Comparison of ENCODE assay signal across 29 cellular contexts in the genomic region with DNA sequence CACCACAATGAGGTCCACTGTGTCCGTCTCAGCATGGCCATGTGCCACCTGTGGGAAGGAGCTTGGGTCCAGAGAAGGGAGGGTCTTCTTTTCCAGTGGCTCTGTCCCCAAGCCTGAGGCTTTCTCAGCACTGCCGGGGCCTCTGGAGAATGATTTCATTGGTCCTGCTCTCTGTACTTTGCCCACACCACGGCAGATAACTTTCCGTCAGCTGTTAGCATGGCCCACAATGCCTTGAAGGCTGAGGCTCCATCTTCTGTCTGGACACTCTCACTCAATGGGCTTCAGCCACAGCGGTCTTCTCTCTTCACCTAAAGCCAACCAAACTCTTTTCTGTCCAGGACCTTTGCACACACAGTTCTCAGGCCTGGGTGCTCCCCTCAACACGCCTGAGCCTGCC.
"Had no signal": no experiment of that assay in that cellular context is flagged by ENCODE, and none has a peak within 500 bp of the region (broad histone marks: within the 10 kb centered on the region; RNA-seq: fewer than 3 reads in every experiment).

No MANE protein-coding gene starts in this region.

- H3K4me3 Mint-ChIP-seq: immature natural killer cell; naive thymus-derived CD8-positive, alpha-beta T cell; nephron; neural crest cell; stimulated activated memory B cell treated with anti-CD40 and anti-IgM and Interleukin-4, amounts not matched to agents 10 μg/mL and 1 μg/mL and 100 μg/mL, for 72 hours had no signal

- ATAC-seq: heart left ventricle; left colon; mucosa of descending colon; naive thymus-derived CD8-positive, alpha-beta T cell; stimulated activated memory B cell treated with anti-CD40 and anti-IgM and Interleukin-4, amounts not matched to agents 10 μg/mL and 1 μg/mL and 100 μg/mL, for 72 hours; upper lobe of right lung had no signal

- H3K27me3 Mint-ChIP-seq: stimulated activated memory B cell treated with anti-CD40 and anti-IgM and Interleukin-4, amounts not matched to agents 10 μg/mL and 1 μg/mL and 100 μg/mL, for 72 hours had no signal

- H3K4me1 ChIP-seq: upper lobe of right lung had no signal

- FAIRE-seq: islet of Langerhans, kidney had no signal

- H3K4me1 Mint-ChIP-seq: immature natural killer cell; naive thymus-derived CD8-positive, alpha-beta T cell; stimulated activated memory B cell treated with anti-CD40 and anti-IgM and Interleukin-4, amounts not matched to agents 10 μg/mL and 1 μg/mL and 100 μg/mL, for 72 hours had no signal

- H3K36me3 ChIP-seq: heart left ventricle, left ventricle myocardium inferior, right atrium auricular region, right lobe of liver, suprapubic skin, thoracic aorta, tibial artery, upper lobe of right lung had no signal

- H3K27me3 ChIP-seq: heart left ventricle, right atrium auricular region, right lobe of liver, suprapubic skin, tibial artery, upper lobe of right lung had no signal

- H3K4me3 ChIP-seq: heart left ventricle, left ventricle myocardium inferior, lung, mucosa of descending colon, right atrium auricular region, right lobe of liver, smooth muscle cell, suprapubic skin, thoracic aorta, tibial artery, upper lobe of right lung had no signal

- H3K36me3 Mint-ChIP-seq: immature natural killer cell; naive thymus-derived CD8-positive, alpha-beta T cell; stimulated activated memory B cell treated with anti-CD40 and anti-IgM and Interleukin-4, amounts not matched to agents 10 μg/mL and 1 μg/mL and 100 μg/mL, for 72 hours had no signal

- DNase-seq: heart left ventricle; hypothalamus; immature natural killer cell; kidney; left colon; left ventricle myocardium inferior; midbrain; mucosa of descending colon; naive thymus-derived CD8-positive, alpha-beta T cell; nucleus accumbens; right lobe of liver; stimulated activated CD4-positive, alpha-beta T cell treated with anti-CD3 and anti-CD28 coated beads, Interleukin-1b, Interleukin-23, amount 100 ng/mL, for 48 hours; stimulated activated CD4-positive, alpha-beta T cell treated with anti-CD3 and anti-CD28 coated beads, Interleukin-2, amount 100 ng/mL, for 48 hours; stimulated activated CD4-positive, alpha-beta T cell treated with anti-CD3 and anti-CD28 coated beads, Interleukin-4, amount 100 ng/mL, for 4 hours; stimulated activated CD8-positive, alpha-beta memory T cell treated with anti-CD3 and anti-CD28 coated beads, Interleukin-4, amount 100 ng/mL, for 48 hours; stimulated activated naive CD4-positive, alpha-beta T cell treated with Interleukin-2 at 50 U/mL for 16 hours; tibial artery; trophoblast cell; upper lobe of right lung had no signal

- H3K4me2 ChIP-seq: smooth muscle cell had no signal

- H3K27ac Mint-ChIP-seq: immature natural killer cell; naive thymus-derived CD8-positive, alpha-beta T cell; progenitor cell of endocrine pancreas; stimulated activated memory B cell treated with anti-CD40 and anti-IgM and Interleukin-4, amounts not matched to agents 10 μg/mL and 1 μg/mL and 100 μg/mL, for 72 hours had no signal

- H3K9me3 ChIP-seq: right atrium auricular region, right lobe of liver, suprapubic skin, thoracic aorta, tibial artery, upper lobe of right lung had no signal

- H3K27ac ChIP-seq: heart left ventricle, left ventricle myocardium inferior, right atrium auricular region, right lobe of liver, suprapubic skin, thoracic aorta, tibial artery, upper lobe of right lung had no signal
